10 cellular contexts compared by ENCODE assay signal in the genomic region with DNA sequence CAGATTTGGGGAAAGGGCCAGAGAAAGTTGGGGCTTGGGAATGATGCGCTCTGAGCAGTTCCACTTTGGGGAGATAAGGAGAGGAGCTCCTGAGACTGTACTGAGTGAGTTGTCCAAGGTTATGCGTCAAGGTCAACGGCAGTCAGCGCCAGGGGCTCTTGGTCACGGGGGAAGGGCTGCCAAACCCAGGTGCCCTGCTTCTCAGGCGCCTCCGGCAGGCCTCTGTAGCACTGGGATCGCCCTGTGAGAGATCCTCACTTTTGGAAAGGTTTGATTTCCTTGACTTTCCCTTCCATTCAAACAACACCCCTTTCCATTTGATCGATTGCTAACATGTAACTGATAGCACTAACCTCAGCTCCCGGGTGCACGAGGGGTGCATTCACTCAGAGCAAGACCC.
"Had no signal": no experiment of that assay in that cellular context is flagged by ENCODE, and none has a peak within 500 bp of the region (broad histone marks: within the 10 kb centered on the region; RNA-seq: fewer than 3 reads in every experiment).

No MANE protein-coding gene starts in this region.

- H3K9me3 ChIP-seq: HAP-1 had no signal

- H3K4me3 ChIP-seq: GM23338, HAP-1 had no signal

- H3K4me1 Mint-ChIP-seq: GM23338, IgD-negative memory B cell had no signal

- H3K36me3 ChIP-seq: HAP-1 had no signal

- DNase-seq: H7, HFFc6, KBM-7 had no signal

- H3K27me3 Mint-ChIP-seq: IgD-negative memory B cell had no signal

- H3K4me1 ChIP-seq: HAP-1 had no signal

- ATAC-seq: GM23338, HCT116, HepG2 had no signal

- H3K27ac Mint-ChIP-seq: GM23338, HFFc6, IgD-negative memory B cell had no signal

- H3K27ac ChIP-seq: HL-60, KMS-11 had no signal

- H3K4me3 Mint-ChIP-seq: GM23338, HFFc6, IgD-negative memory B cell had no signal

- H3K36me3 Mint-ChIP-seq: IgD-negative memory B cell had no signal
